In the genomic region with DNA sequence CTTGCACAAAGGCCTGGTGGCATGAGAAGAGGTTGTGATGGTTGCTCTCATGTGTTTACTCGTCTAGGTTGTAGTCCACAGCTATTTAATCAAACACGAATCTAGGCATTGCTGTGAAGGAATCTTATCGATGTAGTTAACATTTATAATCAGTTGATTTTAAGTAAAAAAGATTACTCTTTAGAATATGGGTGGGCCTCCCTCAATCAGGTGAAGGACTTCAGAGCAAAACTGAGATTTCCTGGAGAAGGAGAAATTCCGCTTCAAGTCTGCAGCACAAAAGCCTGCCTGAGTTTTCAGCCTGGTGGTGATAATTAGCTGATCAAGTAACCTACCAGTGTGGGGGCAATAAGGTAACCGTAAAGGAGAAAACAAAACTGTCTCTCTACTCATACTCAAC, we compare ENCODE assay signal across 18 cellular contexts.
DNase-seq lines count a peak whose midpoint lies in the region; ATAC-seq and TF ChIP-seq lines count a peak whose summit lies in the region.
"Had no signal": no experiment of that assay in that cellular context is flagged by ENCODE, and none has a peak within 500 bp of the region (broad histone marks: within the 10 kb centered on the region; RNA-seq: fewer than 3 reads in every experiment).

No MANE protein-coding gene starts in this region.

- H3K9me3 ChIP-seq in Caco-2: no peaks in the 10 kb centered on the region
- H3K9me3 ChIP-seq in HEK293 (ENCODE audit: control insufficient read depth, insufficient read depth, low read depth, low read length): no peaks in the 10 kb centered on the region
- H3K9me3 ChIP-seq: A549, BE2C, BLaER1 had no signal

- intact Hi-C loops in Caco-2 (cut with micrococcal nuclease; ENCODE audit: unreplicated experiment): no loop called here

- H3K36me3 Mint-ChIP-seq in Caco-2 (ENCODE audit: insufficient read depth, unreplicated experiment) (peaks cover 10% of the 10 kb centered on the region), type B pancreatic cell (no peaks in the 10 kb centered on the region)
- no peaks in the 10 kb centered on the region for H3K36me3 Mint-ChIP-seq in natural killer cell treated with Interleukin-12 subunit alpha and Interleukin-12 subunit beta and Interleukin-15 and Interleukin-18, amount 100 ng/mL, for 72 hours
- H3K36me3 Mint-ChIP-seq: CD14-positive monocyte; CD4-positive, alpha-beta memory T cell; CD4-positive, CD25-positive, alpha-beta regulatory T cell; CD8-positive, alpha-beta memory T cell had no signal

- POLR2A ChIA-PET in Caco-2 (lab: Charles Lee): interaction anchor here (0.6 kb wide), 1 partner anchor 567 kb away, joined by 3 read pairs; the partner anchor contains the start of gene HAPSTR1
- POLR2A ChIA-PET in HEK293 (lab: Yijun Ruan, JAX): no interaction called here

- ATAC-seq in natural killer cell treated with Interleukin-12 subunit alpha and Interleukin-12 subunit beta and Interleukin-15 and Interleukin-18, amount 100 ng/mL, for 72 hours: no peak
- ATAC-seq: A549 had no signal

- H3K36me3 ChIP-seq in Caco-2 (ENCODE audit: control insufficient read depth, insufficient read depth, low read length) (no peaks in the 10 kb centered on the region), HEK293 (ENCODE audit: control insufficient read depth in 2 of 2, insufficient read depth in 1 of 2, low read length in 2 of 2) (no peaks in the 10 kb centered on the region)
- H3K36me3 ChIP-seq: BE2C, BLaER1 had no signal

- H3K27me3 ChIP-seq in Caco-2 (replicated peaks; ENCODE audit: control insufficient read depth, insufficient read depth, low read length): no peaks in the 10 kb centered on the region
- H3K27me3 ChIP-seq: BE2C, BLaER1 had no signal

- H3K4me3 ChIP-seq in Caco-2 (ENCODE audit: low read depth, low read length) (no peak overlapping the region), HEK293 (ENCODE audit: low read depth, low read length) (no peak overlapping the region)
- H3K4me3 ChIP-seq: A549, BLaER1 had no signal

- H3K4me3 Mint-ChIP-seq in Caco-2 (ENCODE audit: unreplicated experiment): peak overlapping the region; percentile 63
- no peak overlapping the region for H3K4me3 Mint-ChIP-seq in type B pancreatic cell
- no peak overlapping the region for H3K4me3 Mint-ChIP-seq in natural killer cell treated with Interleukin-12 subunit alpha and Interleukin-12 subunit beta and Interleukin-15 and Interleukin-18, amount 100 ng/mL, for 72 hours
- H3K4me3 Mint-ChIP-seq: CD14-positive monocyte; CD4-positive, alpha-beta memory T cell; CD4-positive, CD25-positive, alpha-beta regulatory T cell; CD8-positive, alpha-beta memory T cell had no signal

- peaks cover 9% of the 10 kb centered on the region for H3K4me1 Mint-ChIP-seq in Caco-2 (ENCODE audit: low read depth, unreplicated experiment)
- peaks cover 19% of the 10 kb centered on the region for H3K4me1 Mint-ChIP-seq in type B pancreatic cell (ENCODE audit: unreplicated experiment)
- no peaks in the 10 kb centered on the region for H3K4me1 Mint-ChIP-seq in natural killer cell treated with Interleukin-12 subunit alpha and Interleukin-12 subunit beta and Interleukin-15 and Interleukin-18, amount 100 ng/mL, for 72 hours (ENCODE audit: low read depth in 2 of 2)
- H3K4me1 Mint-ChIP-seq: CD14-positive monocyte; CD4-positive, alpha-beta memory T cell; CD4-positive, CD25-positive, alpha-beta regulatory T cell; CD8-positive, alpha-beta memory T cell had no signal

- H3K27ac ChIP-seq in HEK293 (ENCODE audit: extremely low read depth, low read depth, low read length): no peak overlapping the region
- H3K27ac ChIP-seq: 22Rv1, A549, BLaER1 had no signal

- BruUV-seq in Caco-2 (replicated peaks; lab: Mats Ljungman, UMichigan): no TSS peak

- no peaks in the 10 kb centered on the region for H3K27me3 Mint-ChIP-seq in Caco-2 (ENCODE audit: insufficient read depth, unreplicated experiment)
- H3K27me3 Mint-ChIP-seq in type B pancreatic cell: peaks cover 42% of the 10 kb centered on the region
- H3K27me3 Mint-ChIP-seq in natural killer cell treated with Interleukin-12 subunit alpha and Interleukin-12 subunit beta and Interleukin-15 and Interleukin-18, amount 100 ng/mL, for 72 hours: peaks cover 2 to 13% of the 10 kb centered on the region in 2 donors
- H3K27me3 Mint-ChIP-seq: CD4-positive, alpha-beta memory T cell; CD4-positive, CD25-positive, alpha-beta regulatory T cell had no signal

- H3K9me3 Mint-ChIP-seq in Caco-2 (ENCODE audit: unreplicated experiment) (no peaks in the 10 kb centered on the region), type B pancreatic cell (peaks cover 4% of the 10 kb centered on the region)
- no peaks in the 10 kb centered on the region for H3K9me3 Mint-ChIP-seq in natural killer cell treated with Interleukin-12 subunit alpha and Interleukin-12 subunit beta and Interleukin-15 and Interleukin-18, amount 100 ng/mL, for 72 hours

- TF ChIP-seq CTCF in Caco-2 (IDR thresholded peaks at IDR 0.05; ENCODE audit: insufficient read depth in 1 of 2, low read depth in 1 of 2, low read length in 1 of 2, severe bottlenecking in 1 of 2, unreplicated experiment in 1 of 2): no peak
- TF ChIP-seq CTCF in HEK293 (tag by site-specific recombination; IDR thresholded peaks at IDR 0.05): no peak
- TF ChIP-seq CTCF in type B pancreatic cell (conservative IDR thresholded peaks at IDR 0.05): no peak

- DNase-seq in Caco-2 (no peak), type B pancreatic cell (ENCODE audit: extremely low spot score, unreplicated experiment) (no peak), dedifferentiated amniotic fluid mesenchymal stem cell (ENCODE audit: extremely low spot score) (no peak)
- no peak for DNase-seq in natural killer cell treated with Interleukin-12 subunit alpha and Interleukin-12 subunit beta and Interleukin-15 and Interleukin-18, amount 100 ng/mL, for 72 hours (ENCODE audit: low spot score)
- DNase-seq: BE2C; C1 segment of cervical spinal cord; Calu3; CD4-positive, alpha-beta memory T cell; CD4-positive, CD25-positive, alpha-beta regulatory T cell; CD8-positive, alpha-beta memory T cell; COR-L47; DMS79 treated with DMSO at 0.1 percent for 48 hours; GF-D8 had no signal

- H3K27ac Mint-ChIP-seq in Caco-2 (ENCODE audit: unreplicated experiment) (no peak overlapping the region), type B pancreatic cell (peak overlapping the region; percentile 78)
- no peak overlapping the region for H3K27ac Mint-ChIP-seq in natural killer cell treated with Interleukin-12 subunit alpha and Interleukin-12 subunit beta and Interleukin-15 and Interleukin-18, amount 100 ng/mL, for 72 hours
- H3K27ac Mint-ChIP-seq: CD14-positive monocyte; CD4-positive, alpha-beta memory T cell; CD4-positive, CD25-positive, alpha-beta regulatory T cell; CD8-positive, alpha-beta memory T cell had no signal

- CTCF ChIA-PET in Caco-2 (lab: Charles Lee) (interaction anchor here (1.6 kb wide), 1 partner anchor 10 kb away, joined by 7 read pairs; no protein-coding TSS in a partner anchor), HEK293 (lab: Yijun Ruan, JAX) (no interaction called here)

- H3K4me1 ChIP-seq in Caco-2 (peaks cover 6% of the 10 kb centered on the region), HEK293 (ENCODE audit: control insufficient read depth, insufficient read depth, low read length) (no peaks in the 10 kb centered on the region)
- H3K4me1 ChIP-seq: A549, BE2C, BLaER1 had no signal

TF ChIP-seq in HEK293, 187 proteins besides CTCF, POLR2A, EP300 and RAD21:
- TF ChIP-seq ZNF23 (tag by site-specific recombination; IDR thresholded peaks at IDR 0.05; ENCODE audit: borderline replicate concordance) (no peak), ZNF10 (tag by site-specific recombination; IDR thresholded peaks at IDR 0.05) (peak; percentile 92)
